ENCODE assay signal across 8 cellular contexts in genomic region chr11:32006799-32007388, GRCh38.
A peak's percentile ranks its signal among the peaks of the same experiment; 100 is the strongest.
DNase-seq lines count a peak whose midpoint lies in the region; ATAC-seq and TF ChIP-seq lines count a peak whose summit lies in the region.

No MANE protein-coding gene starts in this region.

- DNase-seq in activated CD4-positive, alpha-beta T cell treated with anti-CD3 and anti-CD28 coated beads, Interleukin-2, amount 10 ng/mL, durations not matched to agents 24 days and 14 days, result peak; percentile 74
- DNase-seq in activated CD4-positive, alpha-beta T cell treated with anti-CD3 and anti-CD28 coated beads for 1 hour, result no peak
- DNase-seq in LHCN-M2 (ENCODE audit: low read depth), result peak; percentile 47
- DNase-seq in SKM-1 treated with dmso at 0.1 percent for 144 hours (lab: John Stamatoyannopoulos, UW; ENCODE audit: unreplicated experiment), result peak; percentile 40
- peak; percentile 6 to 26 for DNase-seq in foreskin keratinocyte
- DNase-seq in retina, result peak; percentile 69
- DNase-seq in activated T-cell treated with anti-CD3 and anti-CD28 coated beads, Interleukin-2, amount 50 U/mL, for 48 hours, result no peak

- no peaks in the 10 kb centered on the region for H3K4me1 Mint-ChIP-seq in activated CD4-positive, alpha-beta T cell treated with anti-CD3 and anti-CD28 coated beads, Interleukin-2, amount 10 ng/mL, durations not matched to agents 24 days and 14 days

- intact Hi-C loops in activated CD4-positive, alpha-beta T cell treated with anti-CD3 and anti-CD28 coated beads, Interleukin-2, amount 10 ng/mL, durations not matched to agents 24 days and 14 days (cut with micrococcal nuclease), result no loop called here

- no peak overlapping the region for H3K4me3 Mint-ChIP-seq in activated CD4-positive, alpha-beta T cell treated with anti-CD3 and anti-CD28 coated beads, Interleukin-2, amount 10 ng/mL, durations not matched to agents 24 days and 14 days

- peaks cover 29% of the 10 kb centered on the region for H3K27me3 ChIP-seq in foreskin keratinocyte

- no peak overlapping the region for H3K27ac Mint-ChIP-seq in activated CD4-positive, alpha-beta T cell treated with anti-CD3 and anti-CD28 coated beads, Interleukin-2, amount 10 ng/mL, durations not matched to agents 24 days and 14 days

- H3K9me3 Mint-ChIP-seq in activated CD4-positive, alpha-beta T cell treated with anti-CD3 and anti-CD28 coated beads, Interleukin-2, amount 10 ng/mL, durations not matched to agents 24 days and 14 days, result no peaks in the 10 kb centered on the region

- ATAC-seq in GM21619 (IDR thresholded peaks at IDR 0.05; ENCODE audit: unreplicated experiment) (peak; percentile 69), foreskin keratinocyte (peak; percentile 64)

- peak; percentile 71 for TF ChIP-seq CTCF in foreskin keratinocyte (conservative IDR thresholded peaks at IDR 0.05)

- peaks cover 14% of the 10 kb centered on the region for H3K27me3 Mint-ChIP-seq in activated CD4-positive, alpha-beta T cell treated with anti-CD3 and anti-CD28 coated beads, Interleukin-2, amount 10 ng/mL, durations not matched to agents 24 days and 14 days

- H3K4me1 ChIP-seq in foreskin keratinocyte, result no peaks in the 10 kb centered on the region

- no peaks in the 10 kb centered on the region for H3K36me3 Mint-ChIP-seq in activated CD4-positive, alpha-beta T cell treated with anti-CD3 and anti-CD28 coated beads, Interleukin-2, amount 10 ng/mL, durations not matched to agents 24 days and 14 days (ENCODE audit: low read depth)

- no peak overlapping the region for H3K27ac ChIP-seq in foreskin keratinocyte

Comparison
In these comparisons a context has a peak if more than half of its experiments do, and no peak if none do; other contexts are left out.
1. DNase-seq: peak in activated CD4-positive, alpha-beta T cell treated with anti-CD3 and anti-CD28 coated beads, Interleukin-2, amount 10 ng/mL, durations not matched to agents 24 days and 14 days (single experiment), LHCN-M2 (single experiment), SKM-1 treated with dmso at 0.1 percent for 144 hours (single experiment), foreskin keratinocyte (2 of 2) and retina (single experiment); none in activated CD4-positive, alpha-beta T cell treated with anti-CD3 and anti-CD28 coated beads for 1 hour (single experiment) and activated T-cell treated with anti-CD3 and anti-CD28 coated beads, Interleukin-2, amount 50 U/mL, for 48 hours (0 of 2).